In the genomic region with DNA sequence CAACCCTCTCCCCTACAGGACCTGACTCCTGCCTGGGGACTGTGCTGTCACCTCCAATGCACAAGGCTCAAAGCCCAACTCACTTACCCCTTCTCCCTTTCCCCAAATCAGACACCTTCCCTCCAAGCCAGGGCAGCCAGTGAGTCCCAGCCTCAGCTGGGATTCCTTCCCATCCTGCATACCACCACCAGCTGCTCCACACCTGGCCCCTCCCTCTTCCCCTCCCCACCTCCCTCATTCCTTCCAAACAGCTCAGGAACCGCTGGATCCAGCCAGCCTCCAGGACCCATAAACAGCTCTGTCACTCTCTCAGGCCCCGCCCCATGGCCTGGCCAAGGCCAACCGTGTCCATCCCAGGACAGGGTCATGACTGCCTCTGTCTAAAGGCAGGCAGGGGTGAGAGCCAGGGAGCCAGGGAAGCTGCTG, we compare ENCODE assay signal across 15 cellular contexts. TPM values are rescaled to one million over a fixed set of nuclear protein-coding genes. Genes with fewer than 3 reads are reported as not detected.
A peak's percentile ranks its signal among the peaks of the same experiment; 100 is the strongest.
DNase-seq lines count a peak whose midpoint lies in the region; ATAC-seq, FAIRE-seq and TF ChIP-seq lines count a peak whose summit lies in the region.
"Had no signal": no experiment of that assay in that cellular context is flagged by ENCODE, and none has a peak within 500 bp of the region (broad histone marks: within the 10 kb centered on the region; RNA-seq: fewer than 3 reads in every experiment).

No MANE protein-coding gene starts in this region.

- H3K79me2 ChIP-seq in hepatocyte, result peaks cover 11% of the 10 kb centered on the region

- no peak overlapping the region for H2AFZ ChIP-seq in hepatocyte

- no peaks in the 10 kb centered on the region for H3K36me3 Mint-ChIP-seq in activated naive CD4-positive, alpha-beta T cell treated with anti-CD3 and anti-CD28 coated beads, Interleukin-2, amount 50 U/mL, for 72 hours
- no peaks in the 10 kb centered on the region for H3K36me3 Mint-ChIP-seq in activated T-helper 17 cell treated with anti-CD3 and anti-CD28 coated beads, Interleukin-2, amount 50 U/mL, for 72 hours (ENCODE audit: low read depth)

- peak overlapping the region; percentile 59 to 81 for H3K27ac Mint-ChIP-seq in activated naive CD4-positive, alpha-beta T cell treated with anti-CD3 and anti-CD28 coated beads, Interleukin-2, amount 50 U/mL, for 72 hours
- H3K27ac Mint-ChIP-seq in activated T-helper 17 cell treated with anti-CD3 and anti-CD28 coated beads, Interleukin-2, amount 50 U/mL, for 72 hours, result peak overlapping the region; percentile 46

- no peak for ATAC-seq in activated naive CD4-positive, alpha-beta T cell treated with anti-CD3 and anti-CD28 coated beads, Interleukin-2, amount 50 U/mL, for 72 hours
- ATAC-seq in activated T-helper 17 cell treated with anti-CD3 and anti-CD28 coated beads, Interleukin-2, amount 50 U/mL, for 72 hours (replicated peaks), result no peak

- no peaks in the 10 kb centered on the region for H3K9me2 ChIP-seq in hepatocyte (replicated peaks; ENCODE audit: insufficient read depth)

- no peak for FAIRE-seq in small intestine (lab: Jason Lieb, UNC)
- FAIRE-seq: urothelium cell line had no signal

- TF ChIP-seq CTCF in hepatocyte (IDR thresholded peaks at IDR 0.05; ENCODE audit: poor library complexity), result no peak
- TF ChIP-seq CTCF in coronary artery (IDR thresholded peaks at IDR 0.05), result no peak

- no peaks in the 10 kb centered on the region for H3K27me3 Mint-ChIP-seq in activated T-helper 17 cell treated with anti-CD3 and anti-CD28 coated beads, Interleukin-2, amount 50 U/mL, for 72 hours

- H3K4me3 ChIP-seq in small intestine (ENCODE audit: low read depth in 1 of 2, low read length in 2 of 2) (no peak overlapping the region), hepatocyte (no peak overlapping the region), coronary artery (no peak overlapping the region)
- H3K4me3 ChIP-seq: dorsolateral prefrontal cortex, SJCRH30 had no signal

- H3K9me3 ChIP-seq in small intestine (ENCODE audit: control insufficient read depth, low read depth) (no peaks in the 10 kb centered on the region), hepatocyte (ENCODE audit: low read depth) (no peaks in the 10 kb centered on the region)
- H3K9me3 ChIP-seq: SJCRH30 had no signal

- H3K36me3 ChIP-seq in small intestine (ENCODE audit: control insufficient read depth in 2 of 2, insufficient read depth in 2 of 2, low read length in 2 of 2) (peaks cover 2 to 5% of the 10 kb centered on the region in 2 donors), hepatocyte (replicated peaks; ENCODE audit: insufficient read depth, low read depth) (no peaks in the 10 kb centered on the region)
- H3K36me3 ChIP-seq: SJCRH30 had no signal

- H3K27me3 ChIP-seq in small intestine (ENCODE audit: control insufficient read depth in 2 of 2, insufficient read depth in 2 of 2, low read length in 2 of 2), result no peaks in the 10 kb centered on the region
- H3K27me3 ChIP-seq in hepatocyte, result no peaks in the 10 kb centered on the region
- H3K27me3 ChIP-seq: dorsolateral prefrontal cortex, SJCRH30 had no signal

- H3K4me3 Mint-ChIP-seq in activated T-helper 17 cell treated with anti-CD3 and anti-CD28 coated beads, Interleukin-2, amount 50 U/mL, for 72 hours, result no peak overlapping the region

- no peaks in the 10 kb centered on the region for H4K20me1 ChIP-seq in hepatocyte (ENCODE audit: insufficient read depth, poor library complexity, severe bottlenecking)

- H3K4me2 ChIP-seq in hepatocyte, result no peak overlapping the region

- H3K4me1 ChIP-seq in small intestine (ENCODE audit: control insufficient read depth in 2 of 2, insufficient read depth in 1 of 2, low read depth in 1 of 2, low read length in 1 of 2) (peaks cover 0 to 7% of the 10 kb centered on the region in 2 donors), hepatocyte (ENCODE audit: insufficient read depth) (peaks cover 14% of the 10 kb centered on the region)

- H3K27ac ChIP-seq in small intestine (ENCODE audit: low read depth in 1 of 2, low read length in 1 of 2) (peak overlapping the region in 1 of 2 donors; percentile 6), hepatocyte (no peak overlapping the region), coronary artery (no peak overlapping the region)
- H3K27ac ChIP-seq: dorsolateral prefrontal cortex, SJCRH30 had no signal

- 38 to 59% (median 49%) methylated on average over 3 of the region's 3 CpGs for WGBS in small intestine, 3 donors
- 42% methylated on average over 3 of the region's 3 CpGs for WGBS in hepatocyte (ENCODE audit: low lambda C conversion rate, missing lambda C conversion rate)

- H3K4me1 Mint-ChIP-seq in activated T-helper 17 cell treated with anti-CD3 and anti-CD28 coated beads, Interleukin-2, amount 50 U/mL, for 72 hours, result peaks cover 9% of the 10 kb centered on the region

- no peak for DNase-seq in activated naive CD4-positive, alpha-beta T cell treated with anti-CD3 and anti-CD28 coated beads, Interleukin-2, amount 50 U/mL, for 72 hours (ENCODE audit: low spot score in 2 of 2)
- DNase-seq in activated naive CD4-positive, alpha-beta T cell treated with Interleukin-2 at 50 U/mL for 16 hours, result no peak
- DNase-seq in islet precursor cell (peak; percentile 95), small intestine (peak; percentile 39), NCI-H524 treated with DMSO at 0.1 percent for 48 hours (lab: John Stamatoyannopoulos, UW) (no peak), hepatocyte (ENCODE audit: low spot score) (no peak), coronary artery (ENCODE audit: low spot score) (no peak)
- DNase-seq: activated CD4-positive, alpha-beta T cell treated with anti-CD3 and anti-CD28 coated beads, Interleukin-2, amount 50 U/mL, for 48 hours; activated gamma-delta T cell; NCI-H1694 treated with DMSO at 0.1 percent for 48 hours; T-helper 9 cell had no signal

- H3K9me3 Mint-ChIP-seq in activated naive CD4-positive, alpha-beta T cell treated with anti-CD3 and anti-CD28 coated beads, Interleukin-2, amount 50 U/mL, for 72 hours, result no peaks in the 10 kb centered on the region
- no peaks in the 10 kb centered on the region for H3K9me3 Mint-ChIP-seq in activated T-helper 17 cell treated with anti-CD3 and anti-CD28 coated beads, Interleukin-2, amount 50 U/mL, for 72 hours

RNA-seq across cellular contexts. Expression of gene ACOT7, which starts 41.4 kb away (rescaled TPM):
- 10 to 100 TPM; 46.0 to 75.8 TPM for total RNA-seq in activated naive CD4-positive, alpha-beta T cell treated with anti-CD3 and anti-CD28 coated beads, Interleukin-2, amount 50 U/mL, for 72 hours
- total RNA-seq in activated T-helper 17 cell treated with anti-CD3 and anti-CD28 coated beads, Interleukin-2, amount 50 U/mL, for 72 hours, result 10 to 100 TPM; 43.5 to 96.3 TPM
- 10 to 100 TPM; 63.5 to 93.8 (median 83.9) TPM for polyA plus RNA-seq in small intestine
- total RNA-seq in hepatocyte, result 20.3 and 25.8 TPM in 2 replicates
- polyA plus RNA-seq in hepatocyte, result 38.1 and 39.9 TPM in 2 replicates

Comparison
In these comparisons a context has a peak if more than half of its experiments do, and no peak if none do; other contexts are left out.
1. DNase-seq: peak in islet precursor cell (single experiment) and small intestine (single experiment); none in activated naive CD4-positive, alpha-beta T cell treated with anti-CD3 and anti-CD28 coated beads, Interleukin-2, amount 50 U/mL, for 72 hours (0 of 2), activated naive CD4-positive, alpha-beta T cell treated with Interleukin-2 at 50 U/mL for 16 hours (single experiment), NCI-H524 treated with DMSO at 0.1 percent for 48 hours (single experiment), hepatocyte (single experiment) and coronary artery (single experiment).